Comparison of ENCODE assay signal across 12 cellular contexts in the genomic region with DNA sequence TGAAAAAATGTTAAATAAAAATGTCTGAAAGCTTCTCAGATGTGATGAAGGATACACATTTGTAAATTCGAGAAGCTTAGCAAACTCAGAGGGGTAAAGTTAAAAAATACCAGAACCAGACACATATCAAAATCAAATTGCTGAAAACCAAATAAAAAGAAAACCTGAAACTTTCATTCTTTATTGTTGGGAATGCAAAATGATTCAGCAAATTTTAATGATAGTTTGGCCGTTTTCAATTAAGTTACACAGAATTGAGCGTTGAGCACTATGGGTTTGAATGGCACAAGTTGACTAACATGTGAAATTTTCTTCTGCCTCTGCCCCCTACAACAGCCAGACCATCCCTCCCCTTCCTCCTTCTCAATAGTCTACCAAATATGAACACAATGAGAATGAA. TPM values are rescaled to one million over a fixed set of nuclear protein-coding genes. Genes with fewer than 3 reads are reported as not detected.
"Had no signal": no experiment of that assay in that cellular context is flagged by ENCODE, and none has a peak within 500 bp of the region (broad histone marks: within the 10 kb centered on the region; RNA-seq: fewer than 3 reads in every experiment).

No MANE protein-coding gene starts in this region.

- DNase-seq: GM23248, GOT3, H7, H9, HCEC 1CT, HFFc6 had no signal

- H2AFZ ChIP-seq: GM23248 had no signal

- H3K4me3 ChIP-seq: GM23248, GM23338, HAP-1 had no signal

- H3K36me3 ChIP-seq: HAP-1 had no signal

- H3K9ac ChIP-seq: GM23248 had no signal

- FAIRE-seq: H1, H54 had no signal

- ATAC-seq: GM23338, HCT116 had no signal

- H3K9me3 ChIP-seq: HAP-1 had no signal

- H3K4me1 ChIP-seq: HAP-1 had no signal

- H3K4me2 ChIP-seq: GM23338 had no signal

- H3K27ac ChIP-seq: GM23248 had no signal

RNA-seq across cellular contexts. Expression of a gene that starts 33.5 kb away (rescaled TPM):
- total RNA-seq: GM23248, H4, H7, H9, HFFc6 had no signal
- polyA plus RNA-seq: GM23248 had no signal
